ENCODE assay signal across 8 cellular contexts in the genomic region with DNA sequence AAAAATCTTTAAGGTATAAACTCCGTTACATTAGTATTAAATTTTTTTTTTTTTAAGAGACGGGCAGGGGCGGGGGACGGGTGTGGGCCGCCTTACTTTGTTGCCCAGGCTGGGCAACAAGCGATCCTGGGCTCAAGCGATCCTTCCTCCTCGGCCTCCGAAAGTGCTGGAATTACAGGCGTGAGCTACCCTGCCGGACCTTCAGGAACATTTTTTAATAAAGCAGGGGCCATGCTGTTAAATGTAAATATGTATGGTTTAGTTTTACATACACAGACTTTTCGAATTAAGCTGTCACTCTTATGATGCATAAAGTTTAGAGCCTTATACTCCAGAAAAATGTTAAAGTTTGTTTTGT. TPM values are rescaled to one million over a fixed set of nuclear protein-coding genes. Genes with fewer than 3 reads are reported as not detected.
DNase-seq lines count a peak whose midpoint lies in the region; ATAC-seq and TF ChIP-seq lines count a peak whose summit lies in the region.

No MANE protein-coding gene starts in this region.

- no peaks in the 10 kb centered on the region for H3K27me3 ChIP-seq in kidney epithelial cell (ENCODE audit: control insufficient read depth, insufficient read depth, low read length)

- ATAC-seq in activated CD4-positive, alpha-beta T cell treated with anti-CD3 and anti-CD28 coated beads for 36 hours = no peak
- ATAC-seq in HG02973 (IDR thresholded peaks at IDR 0.05; ENCODE audit: unreplicated experiment) = no peak

- TF ChIP-seq CTCF in kidney epithelial cell (IDR thresholded peaks at IDR 0.05; ENCODE audit: insufficient read depth, low read length, poor library complexity, severe bottlenecking) = no peak

- H3K27ac ChIP-seq in temporal lobe (ENCODE audit: low read depth, low read length) = peak overlapping the region; percentile 89

- H3K9me3 Mint-ChIP-seq in activated CD4-positive, alpha-beta T cell treated with anti-CD3 and anti-CD28 coated beads for 36 hours (ENCODE audit: low read depth) = no peaks in the 10 kb centered on the region
- no peaks in the 10 kb centered on the region for H3K9me3 Mint-ChIP-seq in activated T-helper 2 cell treated with anti-CD3 and anti-CD28 coated beads, Interferon-gamma antibody, Interleukin-2, Interleukin-4, amounts not matched to agents 10 μg/mL and 5 μg/mL and 100 μg/mL, durations not matched to agents 14 hours and 24 hours and 36 hours

- POLR2A ChIA-PET in activated CD4-positive, alpha-beta T cell treated with anti-CD3 and anti-CD28 coated beads for 36 hours (lab: Charles Lee) = interaction anchor here (0.7 kb wide), 1 partner anchor 985 kb away, joined by 3 read pairs; no protein-coding TSS in a partner anchor

- H3K36me3 Mint-ChIP-seq in activated CD4-positive, alpha-beta T cell treated with anti-CD3 and anti-CD28 coated beads for 36 hours (ENCODE audit: low read depth) = peaks cover 4% of the 10 kb centered on the region
- H3K36me3 Mint-ChIP-seq in activated T-helper 2 cell treated with anti-CD3 and anti-CD28 coated beads, Interferon-gamma antibody, Interleukin-2, Interleukin-4, amounts not matched to agents 10 μg/mL and 5 μg/mL and 100 μg/mL, durations not matched to agents 14 hours and 24 hours and 36 hours (ENCODE audit: low read depth) = peaks cover 16% of the 10 kb centered on the region

- H3K27me3 Mint-ChIP-seq in activated CD4-positive, alpha-beta T cell treated with anti-CD3 and anti-CD28 coated beads for 36 hours = no peaks in the 10 kb centered on the region
- H3K27me3 Mint-ChIP-seq in activated T-helper 2 cell treated with anti-CD3 and anti-CD28 coated beads, Interferon-gamma antibody, Interleukin-2, Interleukin-4, amounts not matched to agents 10 μg/mL and 5 μg/mL and 100 μg/mL, durations not matched to agents 14 hours and 24 hours and 36 hours (ENCODE audit: low read depth) = no peaks in the 10 kb centered on the region

- CTCF ChIA-PET in activated CD4-positive, alpha-beta T cell treated with anti-CD3 and anti-CD28 coated beads for 36 hours (lab: Charles Lee) = interaction anchor here (0.7 to 1.8 kb wide), 4 partner anchors 10 to 361 kb away, joined by 3 to 8 read pairs (median 3); no protein-coding TSS in a partner anchor

- no peaks in the 10 kb centered on the region for H3K36me3 ChIP-seq in kidney epithelial cell (ENCODE audit: control insufficient read depth, insufficient read depth, low read length)

- H3K4me1 Mint-ChIP-seq in activated CD4-positive, alpha-beta T cell treated with anti-CD3 and anti-CD28 coated beads for 36 hours = peaks cover 40% of the 10 kb centered on the region
- H3K4me1 Mint-ChIP-seq in activated T-helper 2 cell treated with anti-CD3 and anti-CD28 coated beads, Interferon-gamma antibody, Interleukin-2, Interleukin-4, amounts not matched to agents 10 μg/mL and 5 μg/mL and 100 μg/mL, durations not matched to agents 14 hours and 24 hours and 36 hours (ENCODE audit: low read depth) = peaks cover 37% of the 10 kb centered on the region

- DNase-seq in activated CD4-positive, alpha-beta T cell treated with anti-CD3 and anti-CD28 coated beads for 36 hours = no peak
- DNase-seq in activated CD4-positive, alpha-beta T cell treated with anti-CD3 and anti-CD28 coated beads, Interleukin-2, amount 50 U/mL, for 4 hours = no peak
- no peak for DNase-seq in activated T-helper 2 cell treated with anti-CD3 and anti-CD28 coated beads, Interferon-gamma antibody, Interleukin-2, Interleukin-4, amounts not matched to agents 10 μg/mL and 5 μg/mL and 100 μg/mL, durations not matched to agents 14 hours and 24 hours and 36 hours (ENCODE audit: low spot score)
- DNase-seq in kidney epithelial cell (ENCODE audit: low read depth) (no peak), iPS-NIHi7 (ENCODE audit: extremely low spot score) (no peak)
- no peak for DNase-seq in stimulated activated CD4-positive, alpha-beta T cell treated with anti-CD3 and anti-CD28 coated beads, Interleukin-2, amount 100 ng/mL, for 48 hours

- H3K4me3 Mint-ChIP-seq in activated CD4-positive, alpha-beta T cell treated with anti-CD3 and anti-CD28 coated beads for 36 hours = peak overlapping the region; percentile 95
- peak overlapping the region; percentile 96 for H3K4me3 Mint-ChIP-seq in activated T-helper 2 cell treated with anti-CD3 and anti-CD28 coated beads, Interferon-gamma antibody, Interleukin-2, Interleukin-4, amounts not matched to agents 10 μg/mL and 5 μg/mL and 100 μg/mL, durations not matched to agents 14 hours and 24 hours and 36 hours (ENCODE audit: low read depth)

- intact Hi-C loops in activated CD4-positive, alpha-beta T cell treated with anti-CD3 and anti-CD28 coated beads for 36 hours (cut with DNase I, micrococcal nuclease) = loop anchor here in 1 of 2 experiments (1.0 to 5.0 kb wide), 3 partner anchors 36 to 810 kb away; a partner anchor contains a TSS
- intact Hi-C loops in activated T-helper 2 cell treated with anti-CD3 and anti-CD28 coated beads, Interferon-gamma antibody, Interleukin-2, Interleukin-4, amounts not matched to agents 10 μg/mL and 5 μg/mL and 100 μg/mL, durations not matched to agents 14 hours and 24 hours and 36 hours (cut with micrococcal nuclease) = no loop called here

- H3K27ac Mint-ChIP-seq in activated CD4-positive, alpha-beta T cell treated with anti-CD3 and anti-CD28 coated beads for 36 hours = no peak overlapping the region
- H3K27ac Mint-ChIP-seq in activated T-helper 2 cell treated with anti-CD3 and anti-CD28 coated beads, Interferon-gamma antibody, Interleukin-2, Interleukin-4, amounts not matched to agents 10 μg/mL and 5 μg/mL and 100 μg/mL, durations not matched to agents 14 hours and 24 hours and 36 hours = no peak overlapping the region

- peak overlapping the region; percentile 60 for H3K4me3 ChIP-seq in kidney epithelial cell (ENCODE audit: low read depth, low read length)

RNA-seq across cellular contexts. Expression of a gene that starts 2.4 kb away (rescaled TPM):
- total RNA-seq in activated CD4-positive, alpha-beta T cell treated with anti-CD3 and anti-CD28 coated beads for 36 hours = 1 to 10 TPM; 9.3 to 9.7 TPM
- 14.9 and 15.1 TPM in 2 replicates for total RNA-seq in activated T-helper 2 cell treated with anti-CD3 and anti-CD28 coated beads, Interferon-gamma antibody, Interleukin-2, Interleukin-4, amounts not matched to agents 10 μg/mL and 5 μg/mL and 100 μg/mL, durations not matched to agents 14 hours and 24 hours and 36 hours
- total RNA-seq in kidney epithelial cell = 13.6 and 14.2 TPM in 2 replicates
- 12.8 TPM for total RNA-seq in temporal lobe
